In the genomic region with DNA sequence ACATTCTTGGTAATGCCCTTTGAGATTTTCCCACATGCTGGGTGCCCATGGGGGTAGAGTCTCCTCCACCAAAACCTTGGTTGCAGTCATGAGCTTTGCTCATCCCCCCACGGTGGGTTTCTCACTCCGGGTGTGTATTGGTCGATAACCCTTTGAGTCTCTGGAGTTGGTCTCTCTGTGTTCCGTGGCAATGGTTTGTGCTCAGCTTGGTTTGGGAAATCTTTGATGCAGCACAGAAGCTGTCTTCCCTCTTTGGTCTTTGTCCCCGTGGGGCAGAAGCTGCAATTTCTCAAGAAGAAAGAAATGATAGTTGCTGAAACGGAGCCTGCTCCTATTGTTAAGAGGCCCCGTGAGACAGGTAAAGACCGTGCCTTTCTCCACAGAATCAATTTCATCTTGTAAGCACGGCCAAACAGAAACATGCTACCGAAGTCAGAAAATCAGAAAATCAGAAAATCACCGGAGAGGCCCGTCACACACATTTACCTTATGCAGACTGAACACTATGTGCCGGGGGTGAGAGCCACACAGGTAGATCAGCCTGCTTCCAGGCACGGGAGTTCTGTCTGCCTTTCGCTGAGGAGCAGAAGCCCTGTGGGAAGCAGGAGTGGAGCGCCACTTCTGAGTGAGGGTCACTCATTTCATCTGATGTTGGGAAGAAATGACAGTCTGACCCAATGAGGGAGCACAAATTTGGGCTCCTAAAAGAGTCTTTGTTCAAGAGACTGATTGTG, we compare ENCODE assay signal across 17 cellular contexts.
DNase-seq lines count a peak whose midpoint lies in the region; ATAC-seq and TF ChIP-seq lines count a peak whose summit lies in the region.
"Had no signal": no experiment of that assay in that cellular context is flagged by ENCODE, and none has a peak within 500 bp of the region (broad histone marks: within the 10 kb centered on the region; RNA-seq: fewer than 3 reads in every experiment).

No MANE protein-coding gene starts in this region.

- no peak for ATAC-seq in GM19455 (IDR thresholded peaks at IDR 0.05; ENCODE audit: unreplicated experiment)

- H4K20me1 ChIP-seq in BLaER1 treated with 17β-estradiol and CSF1 and Interleukin-3, amounts not matched to agents 10 nM and 100 nM, result peaks cover 0 to 88% (median 34%) of the 10 kb centered on the region in 11 experiments; a peak in 17 of 22 replicates

- H3K27me3 ChIP-seq in BLaER1 treated with 17β-estradiol and CSF1 and Interleukin-3, amounts not matched to agents 10 nM and 100 nM, result no peaks in the 10 kb centered on the region

- no peak overlapping the region for H3K4me3 Mint-ChIP-seq in osteocyte (ENCODE audit: unreplicated experiment)
- H3K4me3 Mint-ChIP-seq: CD4-positive, alpha-beta T cell; GM23338 had no signal

- DNase-seq in activated CD8-positive, alpha-beta memory T cell treated with anti-CD3 and anti-CD28 coated beads for 24 hours, result peak; percentile 44
- DNase-seq in activated CD8-positive, alpha-beta memory T cell treated with anti-CD3 and anti-CD28 coated beads, Interleukin-2, amount 50 U/mL, for 4 hours, result no peak
- DNase-seq in iPS-NIHi11 (ENCODE audit: low spot score), result peak; percentile 7
- DNase-seq in osteocyte (ENCODE audit: extremely low spot score, unreplicated experiment), result peak; percentile 60
- DNase-seq in COLO668 (lab: John Stamatoyannopoulos, UW; ENCODE audit: unreplicated experiment), result no peak
- DNase-seq in iPS-NIHi7 (ENCODE audit: extremely low spot score), result no peak
- DNase-seq: 8988T; AML-193; C1 segment of cervical spinal cord; CD4-positive, alpha-beta T cell; DND-41; GDM1; H7 had no signal

- peaks cover 21 to 88% (median 52%) of the 10 kb centered on the region in 11 experiments for H3K36me3 ChIP-seq in BLaER1 treated with 17β-estradiol and CSF1 and Interleukin-3, amounts not matched to agents 10 nM and 100 nM

- no peak overlapping the region for H3K27ac ChIP-seq in BLaER1 treated with 17β-estradiol and CSF1 and Interleukin-3, amounts not matched to agents 10 nM and 100 nM
- H3K27ac ChIP-seq: HL-60 had no signal

- H3K27me3 Mint-ChIP-seq in osteocyte (ENCODE audit: unreplicated experiment), result no peaks in the 10 kb centered on the region
- H3K27me3 Mint-ChIP-seq: CD4-positive, alpha-beta T cell had no signal

- H3K4me1 Mint-ChIP-seq in osteocyte (ENCODE audit: unreplicated experiment), result no peaks in the 10 kb centered on the region

- no peak overlapping the region for H3K27ac Mint-ChIP-seq in osteocyte (ENCODE audit: unreplicated experiment)
- H3K27ac Mint-ChIP-seq: CD4-positive, alpha-beta T cell; GM23338 had no signal

- H3K4me1 ChIP-seq in BLaER1 treated with 17β-estradiol and CSF1 and Interleukin-3, amounts not matched to agents 10 nM and 100 nM, result peaks cover 11 to 40% (median 36%) of the 10 kb centered on the region in 10 experiments

- H3K4me2 ChIP-seq in BLaER1 treated with 17β-estradiol and CSF1 and Interleukin-3, amounts not matched to agents 10 nM and 100 nM, result peak overlapping the region in 8 of 11 experiments; percentile 6 to 56 (median 38); a peak in 13 of 22 replicates
- H3K4me2 ChIP-seq: GM23338 had no signal

- no peak overlapping the region for H3K4me3 ChIP-seq in BLaER1 treated with 17β-estradiol and CSF1 and Interleukin-3, amounts not matched to agents 10 nM and 100 nM
- H3K4me3 ChIP-seq: GM23338 had no signal

- H3K9me3 ChIP-seq in BLaER1 treated with 17β-estradiol and CSF1 and Interleukin-3, amounts not matched to agents 10 nM and 100 nM (replicated peaks in 1 of 11), result peaks cover 0 to 3% (median 0%) of the 10 kb centered on the region in 11 experiments; a peak in 2 of 22 replicates

- no peak for TF ChIP-seq CTCF in osteocyte (IDR thresholded peaks at IDR 0.05)

- H3K9me3 Mint-ChIP-seq in osteocyte (ENCODE audit: unreplicated experiment), result no peaks in the 10 kb centered on the region
- H3K9me3 Mint-ChIP-seq: CD4-positive, alpha-beta T cell; GM23338 had no signal

- no peak overlapping the region for H3K9ac ChIP-seq in BLaER1 treated with 17β-estradiol and CSF1 and Interleukin-3, amounts not matched to agents 10 nM and 100 nM

- H3K36me3 Mint-ChIP-seq in osteocyte (ENCODE audit: unreplicated experiment), result peaks cover 9% of the 10 kb centered on the region

Comparison
In these comparisons a context has a peak if more than half of its experiments do, and no peak if none do; other contexts are left out.
1. DNase-seq: peak in activated CD8-positive, alpha-beta memory T cell treated with anti-CD3 and anti-CD28 coated beads for 24 hours (single experiment), iPS-NIHi11 (single experiment) and osteocyte (single experiment); none in activated CD8-positive, alpha-beta memory T cell treated with anti-CD3 and anti-CD28 coated beads, Interleukin-2, amount 50 U/mL, for 4 hours (single experiment), COLO668 (single experiment) and iPS-NIHi7 (single experiment).